8 cellular contexts compared by ENCODE assay signal in genomic region chr17:19306160-19307111, GRCh38. TPM values are rescaled to one million over a fixed set of nuclear protein-coding genes. Genes with fewer than 3 reads are reported as not detected.
DNase-seq lines count a peak whose midpoint lies in the region; ATAC-seq lines count a peak whose summit lies in the region.

No MANE protein-coding gene starts in this region.

- DNase-seq in activated CD8-positive, alpha-beta memory T cell treated with anti-CD3 and anti-CD28 coated beads, Interleukin-2, amount 10 ng/mL, durations not matched to agents 7 days and 5 days = peak; percentile 47
- no peak for DNase-seq in activated CD8-positive, alpha-beta memory T cell treated with anti-CD3 and anti-CD28 coated beads, Interleukin-2, amount 50 U/mL, for 4 hours
- peak; percentile 52 for DNase-seq in SIG-M5 (lab: John Stamatoyannopoulos, UW)
- peak; percentile 70 for DNase-seq in germinal center (ENCODE audit: low spot score)
- no peak for DNase-seq in NCI-H1694 treated with DMSO at 0.1 percent for 48 hours (lab: John Stamatoyannopoulos, UW)
- no peak for DNase-seq in NCI-H1048 (lab: John Stamatoyannopoulos, UW)
- no peak for DNase-seq in epidermal melanocyte (ENCODE audit: insufficient read length, low spot score)

- H3K36me3 Mint-ChIP-seq in activated CD8-positive, alpha-beta memory T cell treated with anti-CD3 and anti-CD28 coated beads, Interleukin-2, amount 10 ng/mL, durations not matched to agents 7 days and 5 days = no peaks in the 10 kb centered on the region

- ATAC-seq in activated CD8-positive, alpha-beta memory T cell treated with anti-CD3 and anti-CD28 coated beads, Interleukin-2, amount 10 ng/mL, durations not matched to agents 7 days and 5 days = peak; percentile 74
- peak; percentile 73 for ATAC-seq in HG02943 (IDR thresholded peaks at IDR 0.05; ENCODE audit: low read depth, unreplicated experiment)

- peaks cover 5% of the 10 kb centered on the region for H3K27me3 Mint-ChIP-seq in activated CD8-positive, alpha-beta memory T cell treated with anti-CD3 and anti-CD28 coated beads, Interleukin-2, amount 10 ng/mL, durations not matched to agents 7 days and 5 days

- H3K27ac Mint-ChIP-seq in activated CD8-positive, alpha-beta memory T cell treated with anti-CD3 and anti-CD28 coated beads, Interleukin-2, amount 10 ng/mL, durations not matched to agents 7 days and 5 days = no peak overlapping the region

- H3K9me3 Mint-ChIP-seq in activated CD8-positive, alpha-beta memory T cell treated with anti-CD3 and anti-CD28 coated beads, Interleukin-2, amount 10 ng/mL, durations not matched to agents 7 days and 5 days (ENCODE audit: low read depth) = no peaks in the 10 kb centered on the region

- peaks cover 37% of the 10 kb centered on the region for H3K4me1 Mint-ChIP-seq in activated CD8-positive, alpha-beta memory T cell treated with anti-CD3 and anti-CD28 coated beads, Interleukin-2, amount 10 ng/mL, durations not matched to agents 7 days and 5 days

- H3K4me3 Mint-ChIP-seq in activated CD8-positive, alpha-beta memory T cell treated with anti-CD3 and anti-CD28 coated beads, Interleukin-2, amount 10 ng/mL, durations not matched to agents 7 days and 5 days = no peak overlapping the region

- CTCF ChIA-PET in activated CD8-positive, alpha-beta memory T cell treated with anti-CD3 and anti-CD28 coated beads, Interleukin-2, amount 10 ng/mL, durations not matched to agents 7 days and 5 days (lab: Charles Lee) = interaction anchor here (0.6 to 2.4 kb wide), 9 partner anchors 8 to 141 kb away, joined by 3 to 12 read pairs (median 4); partner anchors contain the start of gene B9D1

RNA-seq across cellular contexts. Expression of gene B9D1, which starts 56.1 kb away (rescaled TPM):
- 1 to 10 TPM; 1.1 to 2.6 TPM for total RNA-seq in activated CD8-positive, alpha-beta memory T cell treated with anti-CD3 and anti-CD28 coated beads, Interleukin-2, amount 10 ng/mL, durations not matched to agents 7 days and 5 days

Comparison
In these comparisons a context has a peak if more than half of its experiments do, and no peak if none do; other contexts are left out.
1. DNase-seq: peak in activated CD8-positive, alpha-beta memory T cell treated with anti-CD3 and anti-CD28 coated beads, Interleukin-2, amount 10 ng/mL, durations not matched to agents 7 days and 5 days (single experiment), SIG-M5 (single experiment) and germinal center (single experiment); none in activated CD8-positive, alpha-beta memory T cell treated with anti-CD3 and anti-CD28 coated beads, Interleukin-2, amount 50 U/mL, for 4 hours (single experiment), NCI-H1694 treated with DMSO at 0.1 percent for 48 hours (single experiment), NCI-H1048 (single experiment) and epidermal melanocyte (single experiment).